In genomic region chr2:69565431-69565839, GRCh38 we compare ENCODE assay signal across 8 cellular contexts.
A peak's percentile ranks its signal among the peaks of the same experiment; 100 is the strongest.
DNase-seq lines count a peak whose midpoint lies in the region; ATAC-seq, FAIRE-seq and TF ChIP-seq lines count a peak whose summit lies in the region.

No MANE protein-coding gene starts in this region.

- no peaks in the 10 kb centered on the region for H3K27me3 Mint-ChIP-seq in activated T-cell treated with anti-CD3 and anti-CD28 coated beads, Interleukin-2, amount 50 U/mL, for 72 hours (ENCODE audit: low read depth)

- TF ChIP-seq POLR2A in H54 (IDR thresholded peaks at IDR 0.05; ENCODE audit: low read depth, low read length): no peak

- H3K9me3 Mint-ChIP-seq in activated T-cell treated with anti-CD3 and anti-CD28 coated beads, Interleukin-2, amount 50 U/mL, for 72 hours: no peaks in the 10 kb centered on the region

- ATAC-seq in HG02571 (IDR thresholded peaks at IDR 0.05; ENCODE audit: unreplicated experiment) (peak; percentile 54), GM21576 (IDR thresholded peaks at IDR 0.05; ENCODE audit: unreplicated experiment) (no peak)
- peak; percentile 73 to 82 for ATAC-seq in activated T-cell treated with anti-CD3 and anti-CD28 coated beads, Interleukin-2, amount 50 U/mL, for 72 hours (replicated peaks in 1 of 2)

- no peak for FAIRE-seq in H54 (lab: Jason Lieb, UNC)

- DNase-seq in OCI-M1 (lab: John Stamatoyannopoulos, UW): peak; percentile 70
- peak; percentile 76 to 82 for DNase-seq in activated T-cell treated with anti-CD3 and anti-CD28 coated beads, Interleukin-2, amount 50 U/mL, for 72 hours
- peak; percentile 58 for DNase-seq in globus pallidus (ENCODE audit: low spot score)
- peak; percentile 54 for DNase-seq in retina
- no peak for DNase-seq in H54 (ENCODE audit: insufficient read length, low spot score)

- H3K36me3 Mint-ChIP-seq in activated T-cell treated with anti-CD3 and anti-CD28 coated beads, Interleukin-2, amount 50 U/mL, for 72 hours (ENCODE audit: insufficient read depth in 2 of 2): no peaks in the 10 kb centered on the region

- H3K27ac Mint-ChIP-seq in activated T-cell treated with anti-CD3 and anti-CD28 coated beads, Interleukin-2, amount 50 U/mL, for 72 hours: peak overlapping the region; percentile 11

- H3K4me3 Mint-ChIP-seq in activated T-cell treated with anti-CD3 and anti-CD28 coated beads, Interleukin-2, amount 50 U/mL, for 72 hours: peak overlapping the region in 1 of 2 donors; percentile 13

- TF ChIP-seq CTCF in GM12801 (IDR thresholded peaks at IDR 0.05; ENCODE audit: extremely low read depth, insufficient read length): peak; percentile 41

- peaks cover 90% of the 10 kb centered on the region for H3K4me1 Mint-ChIP-seq in activated T-cell treated with anti-CD3 and anti-CD28 coated beads, Interleukin-2, amount 50 U/mL, for 72 hours (ENCODE audit: low read depth)
